In the genomic region with DNA sequence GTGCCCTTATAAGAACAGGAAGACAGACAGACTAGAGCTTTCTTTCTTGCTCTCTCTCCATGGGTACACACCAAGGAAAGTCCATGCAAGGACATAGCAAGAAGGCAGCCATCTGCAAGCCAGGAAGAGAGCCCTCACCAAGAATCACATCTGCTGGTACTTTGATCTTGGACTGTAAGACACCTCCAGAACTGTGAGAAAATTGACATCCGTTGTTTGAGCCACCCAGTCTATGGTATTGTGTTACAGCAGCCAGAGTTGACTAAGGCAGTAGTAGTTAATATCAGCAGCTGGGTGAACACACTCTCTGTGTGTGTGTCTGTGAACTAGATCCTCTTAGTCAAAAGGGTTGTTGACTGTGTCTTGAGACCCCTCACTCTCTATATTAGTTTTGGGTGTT, we compare ENCODE assay signal across 13 cellular contexts. TPM values are rescaled to one million over a fixed set of nuclear protein-coding genes. Genes with fewer than 3 reads are reported as not detected.
DNase-seq lines count a peak whose midpoint lies in the region; ATAC-seq, FAIRE-seq and TF ChIP-seq lines count a peak whose summit lies in the region.
"Had no signal": no experiment of that assay in that cellular context is flagged by ENCODE, and none has a peak within 500 bp of the region (broad histone marks: within the 10 kb centered on the region; RNA-seq: fewer than 3 reads in every experiment).

No MANE protein-coding gene starts in this region.

- no peaks in the 10 kb centered on the region for H3K9me3 ChIP-seq in left lung
- H3K9me3 ChIP-seq: A549, Caco-2 had no signal

- no peak overlapping the region for H3K27ac ChIP-seq in left lung
- H3K27ac ChIP-seq: A549 had no signal

- no peak overlapping the region for H3K4me3 Mint-ChIP-seq in central memory CD8-positive, alpha-beta T cell
- H3K4me3 Mint-ChIP-seq in natural killer cell treated with Interleukin-12 subunit alpha and Interleukin-12 subunit beta and Interleukin-15 and Interleukin-18, amount 100 ng/mL, for 72 hours: peak overlapping the region; percentile 4
- H3K4me3 Mint-ChIP-seq: CD8-positive, alpha-beta memory T cell; GM23338 had no signal

- TF ChIP-seq CTCF in left lung (IDR thresholded peaks at IDR 0.05): no peak

- H3K36me3 ChIP-seq in left lung: no peaks in the 10 kb centered on the region

- peaks cover 17 to 36% of the 10 kb centered on the region in 2 donors for H3K4me1 ChIP-seq in left lung

- H3K27me3 ChIP-seq in left lung: no peaks in the 10 kb centered on the region

- no peak overlapping the region for H3K27ac Mint-ChIP-seq in central memory CD8-positive, alpha-beta T cell (ENCODE audit: low read depth)
- H3K27ac Mint-ChIP-seq in natural killer cell treated with Interleukin-12 subunit alpha and Interleukin-12 subunit beta and Interleukin-15 and Interleukin-18, amount 100 ng/mL, for 72 hours: peak overlapping the region; percentile 33 to 90
- H3K27ac Mint-ChIP-seq: GM23338 had no signal

- no peak overlapping the region for H3K4me3 ChIP-seq in Jurkat, Clone E6-1 (ENCODE audit: low read length)
- no peak overlapping the region for H3K4me3 ChIP-seq in left lung
- H3K4me3 ChIP-seq: A549, GM23338 had no signal

- H3K4me1 Mint-ChIP-seq in central memory CD8-positive, alpha-beta T cell: peaks cover 33% of the 10 kb centered on the region
- peaks cover 55 to 57% of the 10 kb centered on the region in 2 donors for H3K4me1 Mint-ChIP-seq in natural killer cell treated with Interleukin-12 subunit alpha and Interleukin-12 subunit beta and Interleukin-15 and Interleukin-18, amount 100 ng/mL, for 72 hours (ENCODE audit: low read depth in 2 of 2)

- ATAC-seq in central memory CD8-positive, alpha-beta T cell (replicated peaks; ENCODE audit: extremely low read depth, poor library complexity, severe bottlenecking): peak; percentile 64
- ATAC-seq in natural killer cell treated with Interleukin-12 subunit alpha and Interleukin-12 subunit beta and Interleukin-15 and Interleukin-18, amount 100 ng/mL, for 72 hours: peak; percentile 66 to 74
- no peak for ATAC-seq in left lung
- no peak for ATAC-seq in HG03095 (IDR thresholded peaks at IDR 0.05; ENCODE audit: unreplicated experiment)
- ATAC-seq: A549, GM23338 had no signal

- H3K9me3 Mint-ChIP-seq in central memory CD8-positive, alpha-beta T cell: no peaks in the 10 kb centered on the region
- H3K9me3 Mint-ChIP-seq in natural killer cell treated with Interleukin-12 subunit alpha and Interleukin-12 subunit beta and Interleukin-15 and Interleukin-18, amount 100 ng/mL, for 72 hours: peaks cover 3% of the 10 kb centered on the region
- H3K9me3 Mint-ChIP-seq: CD8-positive, alpha-beta memory T cell; GM23338 had no signal

- intact Hi-C loops in left lung (cut with DNase I): no loop called here

- H3K36me3 Mint-ChIP-seq in central memory CD8-positive, alpha-beta T cell (ENCODE audit: insufficient read depth): peaks cover 2% of the 10 kb centered on the region
- H3K36me3 Mint-ChIP-seq in natural killer cell treated with Interleukin-12 subunit alpha and Interleukin-12 subunit beta and Interleukin-15 and Interleukin-18, amount 100 ng/mL, for 72 hours: no peaks in the 10 kb centered on the region
- H3K36me3 Mint-ChIP-seq: CD8-positive, alpha-beta memory T cell had no signal

- no peaks in the 10 kb centered on the region for H3K27me3 Mint-ChIP-seq in central memory CD8-positive, alpha-beta T cell
- no peaks in the 10 kb centered on the region for H3K27me3 Mint-ChIP-seq in natural killer cell treated with Interleukin-12 subunit alpha and Interleukin-12 subunit beta and Interleukin-15 and Interleukin-18, amount 100 ng/mL, for 72 hours

- peak; percentile 23 for FAIRE-seq in HTR-8/SVneo (lab: Jason Lieb, UNC)
- FAIRE-seq: A549, GM18507 had no signal

- DNase-seq in HTR-8/SVneo (ENCODE audit: insufficient read length, low spot score) (no peak), AG20443 (ENCODE audit: low spot score) (no peak), left lung (no peak)
- DNase-seq in Jurkat, Clone E6-1 (ENCODE audit: low read depth, low spot score): peak; percentile 58
- DNase-seq in central memory CD8-positive, alpha-beta T cell (ENCODE audit: low spot score in 2 of 2): no peak
- no peak for DNase-seq in natural killer cell treated with Interleukin-12 subunit alpha and Interleukin-12 subunit beta and Interleukin-15 and Interleukin-18, amount 100 ng/mL, for 72 hours (ENCODE audit: low spot score)
- DNase-seq: Caco-2; CD8-positive, alpha-beta memory T cell; H7 had no signal

RNA-seq across cellular contexts. Expression of a gene that starts 53.8 kb away (rescaled TPM):
- 29.9 TPM for polyA plus RNA-seq in Jurkat, Clone E6-1 (2012; ENCODE audit: insufficient read depth, insufficient read length)
- total RNA-seq in natural killer cell treated with Interleukin-12 subunit alpha and Interleukin-12 subunit beta and Interleukin-15 and Interleukin-18, amount 100 ng/mL, for 72 hours: 10 to 100 TPM; 32.7 to 37.6 TPM
- total RNA-seq in left lung: 10 to 100 TPM; 61.1 to 71.9 TPM

Comparison
In these comparisons a context has a peak if more than half of its experiments do, and no peak if none do; other contexts are left out.
1. ATAC-seq: peak in central memory CD8-positive, alpha-beta T cell (single experiment) and natural killer cell treated with Interleukin-12 subunit alpha and Interleukin-12 subunit beta and Interleukin-15 and Interleukin-18, amount 100 ng/mL, for 72 hours (2 of 2); none in left lung (single experiment) and HG03095 (single experiment).